Comparison of ENCODE assay signal across 7 cellular contexts in the genomic region with DNA sequence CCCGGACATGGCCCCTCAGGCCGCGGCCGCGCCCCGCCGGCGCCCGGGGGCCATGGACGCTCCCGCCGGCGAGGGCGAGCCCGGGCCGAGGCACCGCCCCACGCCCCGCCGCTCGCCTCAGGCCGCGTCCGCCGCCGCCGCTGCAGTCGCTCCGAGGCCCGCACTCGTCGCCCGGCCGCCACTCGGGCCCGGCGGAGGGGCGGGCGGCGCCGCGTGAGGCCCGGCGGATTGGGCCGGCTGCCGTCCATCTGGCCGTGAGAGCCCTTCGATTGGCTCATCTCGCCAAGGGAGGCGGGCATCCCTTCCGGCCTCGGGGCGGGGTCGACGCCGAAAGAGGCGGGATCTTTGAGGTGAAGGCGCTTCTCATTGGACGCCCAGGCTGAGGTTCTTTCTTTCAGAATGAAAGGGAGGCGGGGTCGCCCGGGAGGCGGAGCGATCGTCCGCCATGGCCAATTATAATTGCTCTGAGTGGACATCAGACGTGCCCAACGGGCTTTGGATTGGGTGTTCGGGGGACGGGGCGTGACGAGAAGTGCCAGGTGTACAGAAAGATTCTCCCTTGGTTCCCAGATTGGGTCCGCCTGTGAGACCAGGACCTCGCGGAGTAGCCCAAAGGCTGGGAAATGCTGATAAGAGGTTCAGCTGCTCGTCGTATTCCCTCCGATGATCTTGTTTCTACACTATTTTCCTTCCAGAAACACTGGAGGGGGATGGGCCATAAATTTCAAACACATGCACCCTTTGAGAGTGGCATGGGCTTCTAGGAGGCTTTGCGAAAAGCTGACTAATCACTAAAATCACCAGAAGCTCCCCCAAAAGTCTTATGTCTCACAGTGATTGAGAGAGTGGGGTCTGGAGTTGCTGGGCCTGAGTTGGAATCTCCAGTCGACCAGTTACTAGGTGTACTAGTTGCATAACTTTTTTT. TPM values are rescaled to one million over a fixed set of nuclear protein-coding genes. Genes with fewer than 3 reads are reported as not detected.
A peak's percentile ranks its signal among the peaks of the same experiment; 100 is the strongest.
DNase-seq lines count a peak whose midpoint lies in the region; ATAC-seq, FAIRE-seq and TF ChIP-seq lines count a peak whose summit lies in the region.

A gene with protein sequence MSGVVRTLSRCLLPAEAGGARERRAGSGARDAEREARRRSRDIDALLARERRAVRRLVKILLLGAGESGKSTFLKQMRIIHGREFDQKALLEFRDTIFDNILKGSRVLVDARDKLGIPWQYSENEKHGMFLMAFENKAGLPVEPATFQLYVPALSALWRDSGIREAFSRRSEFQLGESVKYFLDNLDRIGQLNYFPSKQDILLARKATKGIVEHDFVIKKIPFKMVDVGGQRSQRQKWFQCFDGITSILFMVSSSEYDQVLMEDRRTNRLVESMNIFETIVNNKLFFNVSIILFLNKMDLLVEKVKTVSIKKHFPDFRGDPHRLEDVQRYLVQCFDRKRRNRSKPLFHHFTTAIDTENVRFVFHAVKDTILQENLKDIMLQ (minus strand): TSS at position 156 of the 925 bp plus-strand sequence. CDS start 147 bp downstream, at position 9.

- H3K79me2 ChIP-seq in hepatocyte, result peaks cover 43% of the 10 kb centered on the region

- TF ChIP-seq CTCF in hepatocyte (IDR thresholded peaks at IDR 0.05; ENCODE audit: poor library complexity), result no peak
- TF ChIP-seq CTCF in retinal pigment epithelial cell (conservative IDR thresholded peaks at IDR 0.05; ENCODE audit: low read depth, low read length), result no peak

- 4% methylated on average over 60 of the region's 80 CpGs for WGBS in hepatocyte (ENCODE audit: low lambda C conversion rate, missing lambda C conversion rate)

- H3K27me3 ChIP-seq in hepatocyte, result no peaks in the 10 kb centered on the region

- peak; percentile 99 for DNase-seq in GM18507 (ENCODE audit: extremely low spot score, insufficient read length, low read depth)
- DNase-seq in NCI-H2029 treated with DMSO at 0.1 percent for 48 hours (lab: John Stamatoyannopoulos, UW), result peak; percentile 94
- peak; percentile 93 for DNase-seq in T-helper 9 cell
- peak; percentile 100 for DNase-seq in astrocyte of the hippocampus (ENCODE audit: low read depth, low spot score)
- DNase-seq in hepatocyte (ENCODE audit: low spot score), result peak; percentile 99
- peak; percentile 90 for DNase-seq in retinal pigment epithelial cell (ENCODE audit: low read depth)

- H3K36me3 ChIP-seq in hepatocyte (replicated peaks; ENCODE audit: insufficient read depth, low read depth), result no peaks in the 10 kb centered on the region

- H3K4me3 ChIP-seq in hepatocyte, result peak within 1 kb of the TSS; percentile 78
- peak within 1 kb of the TSS; percentile 66 for H3K4me3 ChIP-seq in retinal pigment epithelial cell (ENCODE audit: low read length)

- H3K9me2 ChIP-seq in hepatocyte (replicated peaks; ENCODE audit: insufficient read depth), result no peaks in the 10 kb centered on the region

- peaks cover 15% of the 10 kb centered on the region for H3K4me1 ChIP-seq in hepatocyte (ENCODE audit: insufficient read depth)

- peak within 1 kb of the TSS; percentile 73 for H3K27ac ChIP-seq in hepatocyte

- no peaks in the 10 kb centered on the region for H3K9me3 ChIP-seq in hepatocyte (ENCODE audit: low read depth)

- peak; percentile 99 for FAIRE-seq in GM18507 (lab: Jason Lieb, UNC)

- H4K20me1 ChIP-seq in hepatocyte (ENCODE audit: insufficient read depth, poor library complexity, severe bottlenecking), result peaks cover 6% of the 10 kb centered on the region

- H3K4me2 ChIP-seq in hepatocyte, result peak within 1 kb of the TSS; percentile 97

- H2AFZ ChIP-seq in hepatocyte, result peak within 1 kb of the TSS; percentile 51

- peak; percentile 96 for ATAC-seq in HG02981 (IDR thresholded peaks at IDR 0.05; ENCODE audit: unreplicated experiment)

RNA-seq across cellular contexts. Expression of the gene that starts here (rescaled TPM):
- total RNA-seq in hepatocyte, result 28.4 and 54.8 TPM in 2 replicates
- polyA plus RNA-seq in hepatocyte, result 34.8 and 40.2 TPM in 2 replicates

Comparison
In these comparisons a context has a peak if more than half of its experiments do, and no peak if none do; other contexts are left out.
1. Peak in every context shown above with its lines: DNase-seq, ATAC-seq, H3K4me3 ChIP-seq and H3K27ac ChIP-seq.